ENCODE assay signal across 19 cellular contexts in genomic region chr3:30704931-30705890, GRCh38.
"Had no signal": no experiment of that assay in that cellular context is flagged by ENCODE, and none has a peak within 500 bp of the region (broad histone marks: within the 10 kb centered on the region; RNA-seq: fewer than 3 reads in every experiment).

No MANE protein-coding gene starts in this region.

- H3K9me3 ChIP-seq: gastrocnemius medialis, sigmoid colon had no signal

- H2AFZ ChIP-seq: hepatocyte had no signal

- H3K4me1 ChIP-seq: gastrocnemius medialis, psoas muscle, sigmoid colon, upper lobe of left lung had no signal

- H3K4me2 ChIP-seq: hepatocyte had no signal

- H3K27me3 Mint-ChIP-seq: activated CD8-positive, alpha-beta memory T cell treated with anti-CD3 and anti-CD28 coated beads, Interleukin-2, amount 10 ng/mL, durations not matched to agents 7 days and 5 days; activated naive CD8-positive, alpha-beta T cell treated with anti-CD3 and anti-CD28 coated beads, Interleukin-2, amount 10 ng/mL, durations not matched to agents 7 days and 5 days; activated T-cell treated with anti-CD3 and anti-CD28 coated beads, Interleukin-2, amount 50 U/mL, for 24 hours had no signal

- H3K79me2 ChIP-seq: hepatocyte had no signal

- H3K27ac ChIP-seq: gastrocnemius medialis, hepatocyte, lower lobe of right lung, psoas muscle, sigmoid colon, upper lobe of left lung had no signal

- FAIRE-seq: kidney had no signal

- H3K27me3 ChIP-seq: gastrocnemius medialis, hepatocyte, sigmoid colon, upper lobe of left lung had no signal

- H3K27ac Mint-ChIP-seq: activated CD8-positive, alpha-beta memory T cell treated with anti-CD3 and anti-CD28 coated beads, Interleukin-2, amount 10 ng/mL, durations not matched to agents 7 days and 5 days; activated naive CD8-positive, alpha-beta T cell treated with anti-CD3 and anti-CD28 coated beads, Interleukin-2, amount 10 ng/mL, durations not matched to agents 7 days and 5 days; nephron progenitor cell; T-helper 2 cell treated with Interferon-gamma antibody and Interleukin-4, amounts not matched to agents 5 μg/mL and 100 μg/mL, for 36 hours had no signal

- ATAC-seq: activated CD4-positive, CD25-positive, alpha-beta regulatory T cell treated with anti-CD3 and anti-CD28 coated beads, Interleukin-2, amount 50 U/mL, for 24 hours; activated CD8-positive, alpha-beta memory T cell treated with anti-CD3 and anti-CD28 coated beads, Interleukin-2, amount 10 ng/mL, durations not matched to agents 7 days and 5 days; gastrocnemius medialis; psoas muscle had no signal

- H3K4me3 ChIP-seq: gastrocnemius medialis, hepatocyte, lower lobe of right lung, psoas muscle, sigmoid colon, upper lobe of left lung had no signal

- DNase-seq: activated CD4-positive, alpha-beta T cell treated with anti-CD3 and anti-CD28 coated beads, Interleukin-2, amount 50 U/mL, for 48 hours; activated CD8-positive, alpha-beta memory T cell treated with anti-CD3 and anti-CD28 coated beads, Interleukin-2, amount 10 ng/mL, durations not matched to agents 7 days and 5 days; activated effector memory CD4-positive, alpha-beta T cell treated with Interleukin-2 at 50 U/mL for 16 hours; activated naive CD8-positive, alpha-beta T cell treated with anti-CD3 and anti-CD28 coated beads, Interleukin-2, amount 10 ng/mL, durations not matched to agents 7 days and 5 days; activated T-cell treated with anti-CD3 and anti-CD28 coated beads, Interleukin-2, amount 50 U/mL, for 24 hours; anterior cingulate cortex; gastrocnemius medialis; kidney; lower lobe of right lung; nephron progenitor cell; psoas muscle; sigmoid colon; stimulated activated CD4-positive, alpha-beta T cell treated with anti-CD3 and anti-CD28 coated beads, Interleukin-2, amount 100 ng/mL, for 24 hours; stimulated activated naive CD4-positive, alpha-beta T cell; substantia nigra; upper lobe of left lung had no signal

- H3K36me3 ChIP-seq: gastrocnemius medialis, lower lobe of right lung, sigmoid colon, upper lobe of left lung had no signal

- H3K4me3 Mint-ChIP-seq: activated CD8-positive, alpha-beta memory T cell treated with anti-CD3 and anti-CD28 coated beads, Interleukin-2, amount 10 ng/mL, durations not matched to agents 7 days and 5 days; activated naive CD8-positive, alpha-beta T cell treated with anti-CD3 and anti-CD28 coated beads, Interleukin-2, amount 10 ng/mL, durations not matched to agents 7 days and 5 days; activated T-cell treated with anti-CD3 and anti-CD28 coated beads, Interleukin-2, amount 50 U/mL, for 24 hours; nephron progenitor cell; T-helper 2 cell treated with Interferon-gamma antibody and Interleukin-4, amounts not matched to agents 5 μg/mL and 100 μg/mL, for 36 hours had no signal
